Comparison of ENCODE assay signal across 1 cellular context in genomic region chr6:118899948-118900347, GRCh38.
TF ChIP-seq lines count a peak whose summit lies in the region.

No MANE protein-coding gene starts in this region.

TF ChIP-seq in neural cell, 6 proteins besides CTCF, POLR2A, EP300 and RAD21:
- TF ChIP-seq POLR2AphosphoS5 (IDR thresholded peaks at IDR 0.05) (no peak), SMC3 (conservative IDR thresholded peaks at IDR 0.05; ENCODE audit: poor library complexity) (no peak), REST (IDR thresholded peaks at IDR 0.05; ENCODE audit: borderline replicate concordance) (no peak), EZH2 (IDR thresholded peaks at IDR 0.05; ENCODE audit: borderline replicate concordance, insufficient read depth, low read length, poor library complexity, severe bottlenecking) (no peak), MXI1 (conservative IDR thresholded peaks at IDR 0.05; ENCODE audit: poor library complexity, severe bottlenecking) (no peak), TAF1 (IDR thresholded peaks at IDR 0.05; ENCODE audit: low read depth) (no peak)
TF ChIP-seq in neural cell: peak in this region for 0.
